ENCODE assay signal across 25 cellular contexts in the genomic region with DNA sequence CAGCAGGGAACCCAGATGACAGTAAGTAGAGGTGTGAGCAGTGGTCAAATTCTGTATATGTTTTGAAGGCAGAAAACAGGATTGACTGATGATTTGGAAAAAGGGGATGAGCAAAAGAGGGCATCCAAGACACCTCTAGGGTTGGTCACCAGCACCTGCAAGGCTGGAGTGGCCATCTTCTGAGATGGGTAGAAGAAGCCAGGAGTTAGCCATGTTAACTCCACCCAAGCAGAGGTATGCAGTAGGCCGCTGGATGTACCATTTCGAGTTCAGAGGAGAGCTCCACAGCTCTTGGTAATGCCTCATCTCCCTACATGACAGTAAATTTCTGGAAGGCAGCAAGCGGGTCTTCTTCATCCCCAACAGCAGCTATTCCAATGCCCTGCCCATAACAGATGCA. TPM values are rescaled to one million over a fixed set of nuclear protein-coding genes. Genes with fewer than 3 reads are reported as not detected.
DNase-seq lines count a peak whose midpoint lies in the region; ATAC-seq and TF ChIP-seq lines count a peak whose summit lies in the region.
"Had no signal": no experiment of that assay in that cellular context is flagged by ENCODE, and none has a peak within 500 bp of the region (broad histone marks: within the 10 kb centered on the region; RNA-seq: fewer than 3 reads in every experiment).

No MANE protein-coding gene starts in this region.

- TF ChIP-seq CTCF in OCI-LY3 (IDR thresholded peaks at IDR 0.05; ENCODE audit: low read depth, low read length), result no peak

- H3K27ac Mint-ChIP-seq in naive B cell, result peak overlapping the region in 5 of 6 donors; percentile 22 to 85 (median 57)
- H3K27ac Mint-ChIP-seq in stimulated activated naive B cell treated with anti-CD40 and anti-IgM and Interleukin-4, amounts not matched to agents 10 μg/mL and 1 μg/mL and 100 μg/mL, for 72 hours, result peak overlapping the region; percentile 94

- H3K9me3 ChIP-seq in OCI-LY3 (ENCODE audit: insufficient read depth, low read length), result no peaks in the 10 kb centered on the region
- H3K9me3 ChIP-seq: BE2C, SK-N-SH had no signal

- H3K9me3 Mint-ChIP-seq in naive B cell, result no peaks in the 10 kb centered on the region
- H3K9me3 Mint-ChIP-seq in stimulated activated naive B cell treated with anti-CD40 and anti-IgM and Interleukin-4, amounts not matched to agents 10 μg/mL and 1 μg/mL and 100 μg/mL, for 72 hours, result peaks cover 5 to 10% of the 10 kb centered on the region in 2 donors
- H3K9me3 Mint-ChIP-seq: CD14-positive monocyte had no signal

- H3K4me3 Mint-ChIP-seq in naive B cell, result peak overlapping the region in 3 of 8 donors; percentile 12 to 41 (median 35)
- peak overlapping the region; percentile 55 to 64 for H3K4me3 Mint-ChIP-seq in stimulated activated naive B cell treated with anti-CD40 and anti-IgM and Interleukin-4, amounts not matched to agents 10 μg/mL and 1 μg/mL and 100 μg/mL, for 72 hours
- H3K4me3 Mint-ChIP-seq: CD14-positive monocyte had no signal

- ATAC-seq in naive B cell (ENCODE audit: low read depth in 2 of 2) (no peak), HG03565 (IDR thresholded peaks at IDR 0.05; ENCODE audit: unreplicated experiment) (no peak), HG02970 (IDR thresholded peaks at IDR 0.05; ENCODE audit: low FRiP score, unreplicated experiment) (no peak)
- no peak for ATAC-seq in stimulated activated naive B cell treated with anti-CD40 and anti-IgM and Interleukin-4, amounts not matched to agents 10 μg/mL and 1 μg/mL and 100 μg/mL, for 72 hours (replicated peaks)

- peaks cover 90% of the 10 kb centered on the region for H4K20me1 ChIP-seq in OCI-LY3 (ENCODE audit: insufficient read depth, low read length)

- no peak overlapping the region for H3K9ac ChIP-seq in OCI-LY3 (ENCODE audit: low read length)
- H3K9ac ChIP-seq: GM23248, SK-N-SH had no signal

- H3K4me1 ChIP-seq in OCI-LY3 (ENCODE audit: low read length), result peaks cover 90% of the 10 kb centered on the region
- H3K4me1 ChIP-seq: BE2C had no signal

- DNase-seq in activated CD8-positive, alpha-beta memory T cell treated with anti-CD3 and anti-CD28 coated beads for 24 hours, result peak; percentile 33
- no peak for DNase-seq in activated CD8-positive, alpha-beta memory T cell treated with anti-CD3 and anti-CD28 coated beads, Interleukin-2, amount 50 U/mL, for 4 hours
- no peak for DNase-seq in naive B cell
- no peak for DNase-seq in stimulated activated naive B cell treated with anti-CD40 and anti-IgM and Interleukin-4, amounts not matched to agents 10 μg/mL and 1 μg/mL and 100 μg/mL, for 72 hours
- DNase-seq in SW480 (ENCODE audit: low spot score), result no peak
- DNase-seq: 8988T, ACHN, BE2C, DMS153, DND-41, GM23248, H7, IMR-90, KG1, NCI-H1048, NCI-H1417, NCI-H1694, NCI-H2029 treated with DMSO at 0.1 percent for 48 hours, NCI-H2227 treated with DMSO at 0.1 percent for 48 hours, NCI-H69, SK-N-SH had no signal

- H3K36me3 ChIP-seq in OCI-LY3 (replicated peaks; ENCODE audit: low read depth, low read length), result peaks cover 63% of the 10 kb centered on the region
- H3K36me3 ChIP-seq: BE2C had no signal

- peaks cover 100% of the 10 kb centered on the region for H3K79me2 ChIP-seq in OCI-LY3 (ENCODE audit: low read length)

- peaks cover 63 to 90% (median 80%) of the 10 kb centered on the region in 3 donors for H3K4me1 Mint-ChIP-seq in naive B cell
- H3K4me1 Mint-ChIP-seq in stimulated activated naive B cell treated with anti-CD40 and anti-IgM and Interleukin-4, amounts not matched to agents 10 μg/mL and 1 μg/mL and 100 μg/mL, for 72 hours, result peaks cover 67 to 93% of the 10 kb centered on the region in 2 donors

- H3K36me3 Mint-ChIP-seq in naive B cell, result peaks cover 10 to 21% of the 10 kb centered on the region in 2 donors
- H3K36me3 Mint-ChIP-seq in stimulated activated naive B cell treated with anti-CD40 and anti-IgM and Interleukin-4, amounts not matched to agents 10 μg/mL and 1 μg/mL and 100 μg/mL, for 72 hours, result peaks cover 77 to 90% of the 10 kb centered on the region in 2 donors

- no peak overlapping the region for H2AFZ ChIP-seq in OCI-LY3 (ENCODE audit: low read depth, low read length)
- H2AFZ ChIP-seq: GM23248 had no signal

- H3K27me3 Mint-ChIP-seq in naive B cell, result no peaks in the 10 kb centered on the region
- H3K27me3 Mint-ChIP-seq in stimulated activated naive B cell treated with anti-CD40 and anti-IgM and Interleukin-4, amounts not matched to agents 10 μg/mL and 1 μg/mL and 100 μg/mL, for 72 hours, result peaks cover 0 to 4% of the 10 kb centered on the region in 2 donors

- peak overlapping the region; percentile 20; the same call in 1 of the 2 replicates for H3K27ac ChIP-seq in OCI-LY3 (ENCODE audit: low read length)
- H3K27ac ChIP-seq: GM23248 had no signal

- H3K4me2 ChIP-seq in OCI-LY3 (ENCODE audit: low read length), result peak overlapping the region; percentile 87
- H3K4me2 ChIP-seq: SK-N-SH had no signal

- no peaks in the 10 kb centered on the region for H3K27me3 ChIP-seq in OCI-LY3 (ENCODE audit: low read depth, low read length)
- H3K27me3 ChIP-seq: BE2C had no signal

- peak overlapping the region; percentile 88; the same call in 1 of the 2 replicates for H3K4me3 ChIP-seq in OCI-LY3 (ENCODE audit: low read length)
- H3K4me3 ChIP-seq: GM23248 had no signal

RNA-seq across cellular contexts. Expression of a gene that starts 7.0 kb away (rescaled TPM):
- polyA plus RNA-seq in naive B cell (ENCODE audit: low read depth in 6 of 6), result 100 to 1,000 TPM in 3 of 6 donors, 10 to 100 TPM in 3; 63.0 to 147 (median 106) TPM
